1 cellular context compared by ENCODE assay signal in the genomic region with DNA sequence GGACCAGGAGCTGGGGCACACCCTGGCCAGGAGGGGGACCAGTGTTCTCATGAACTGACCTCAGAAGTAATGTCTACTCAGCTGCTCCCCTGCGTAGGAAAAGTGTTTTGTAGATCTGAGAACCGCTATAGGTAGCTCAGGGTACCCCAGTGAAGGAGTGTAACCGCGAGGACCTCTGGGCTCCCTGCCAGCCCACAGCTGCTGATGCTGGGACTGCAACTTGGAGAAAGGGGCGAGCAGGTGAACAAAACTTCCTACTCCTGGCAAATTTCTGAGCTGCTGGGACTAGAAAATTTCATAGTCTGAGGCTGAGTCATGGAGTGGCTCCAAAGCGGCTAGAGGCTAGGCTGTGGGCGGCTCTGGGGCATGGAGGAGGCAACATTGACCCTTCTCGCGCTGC.
TF ChIP-seq lines count a peak whose summit lies in the region.

No MANE protein-coding gene starts in this region.

TF ChIP-seq in SK-N-SH, 30 proteins besides CTCF, POLR2A, EP300 and RAD21 (continued from another document):
- TF ChIP-seq, protein P1, sequence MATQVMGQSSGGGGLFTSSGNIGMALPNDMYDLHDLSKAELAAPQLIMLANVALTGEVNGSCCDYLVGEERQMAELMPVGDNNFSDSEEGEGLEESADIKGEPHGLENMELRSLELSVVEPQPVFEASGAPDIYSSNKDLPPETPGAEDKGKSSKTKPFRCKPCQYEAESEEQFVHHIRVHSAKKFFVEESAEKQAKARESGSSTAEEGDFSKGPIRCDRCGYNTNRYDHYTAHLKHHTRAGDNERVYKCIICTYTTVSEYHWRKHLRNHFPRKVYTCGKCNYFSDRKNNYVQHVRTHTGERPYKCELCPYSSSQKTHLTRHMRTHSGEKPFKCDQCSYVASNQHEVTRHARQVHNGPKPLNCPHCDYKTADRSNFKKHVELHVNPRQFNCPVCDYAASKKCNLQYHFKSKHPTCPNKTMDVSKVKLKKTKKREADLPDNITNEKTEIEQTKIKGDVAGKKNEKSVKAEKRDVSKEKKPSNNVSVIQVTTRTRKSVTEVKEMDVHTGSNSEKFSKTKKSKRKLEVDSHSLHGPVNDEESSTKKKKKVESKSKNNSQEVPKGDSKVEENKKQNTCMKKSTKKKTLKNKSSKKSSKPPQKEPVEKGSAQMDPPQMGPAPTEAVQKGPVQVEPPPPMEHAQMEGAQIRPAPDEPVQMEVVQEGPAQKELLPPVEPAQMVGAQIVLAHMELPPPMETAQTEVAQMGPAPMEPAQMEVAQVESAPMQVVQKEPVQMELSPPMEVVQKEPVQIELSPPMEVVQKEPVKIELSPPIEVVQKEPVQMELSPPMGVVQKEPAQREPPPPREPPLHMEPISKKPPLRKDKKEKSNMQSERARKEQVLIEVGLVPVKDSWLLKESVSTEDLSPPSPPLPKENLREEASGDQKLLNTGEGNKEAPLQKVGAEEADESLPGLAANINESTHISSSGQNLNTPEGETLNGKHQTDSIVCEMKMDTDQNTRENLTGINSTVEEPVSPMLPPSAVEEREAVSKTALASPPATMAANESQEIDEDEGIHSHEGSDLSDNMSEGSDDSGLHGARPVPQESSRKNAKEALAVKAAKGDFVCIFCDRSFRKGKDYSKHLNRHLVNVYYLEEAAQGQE (IDR thresholded peaks at IDR 0.05; ENCODE audit: low read depth, low read length) = no peak
- no peak for TF ChIP-seq MEF2A (IDR thresholded peaks at IDR 0.05; ENCODE audit: borderline replicate concordance, low read depth)
- TF ChIP-seq, protein P2, sequence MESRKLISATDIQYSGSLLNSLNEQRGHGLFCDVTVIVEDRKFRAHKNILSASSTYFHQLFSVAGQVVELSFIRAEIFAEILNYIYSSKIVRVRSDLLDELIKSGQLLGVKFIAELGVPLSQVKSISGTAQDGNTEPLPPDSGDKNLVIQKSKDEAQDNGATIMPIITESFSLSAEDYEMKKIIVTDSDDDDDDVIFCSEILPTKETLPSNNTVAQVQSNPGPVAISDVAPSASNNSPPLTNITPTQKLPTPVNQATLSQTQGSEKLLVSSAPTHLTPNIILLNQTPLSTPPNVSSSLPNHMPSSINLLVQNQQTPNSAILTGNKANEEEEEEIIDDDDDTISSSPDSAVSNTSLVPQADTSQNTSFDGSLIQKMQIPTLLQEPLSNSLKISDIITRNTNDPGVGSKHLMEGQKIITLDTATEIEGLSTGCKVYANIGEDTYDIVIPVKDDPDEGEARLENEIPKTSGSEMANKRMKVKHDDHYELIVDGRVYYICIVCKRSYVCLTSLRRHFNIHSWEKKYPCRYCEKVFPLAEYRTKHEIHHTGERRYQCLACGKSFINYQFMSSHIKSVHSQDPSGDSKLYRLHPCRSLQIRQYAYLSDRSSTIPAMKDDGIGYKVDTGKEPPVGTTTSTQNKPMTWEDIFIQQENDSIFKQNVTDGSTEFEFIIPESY (IDR thresholded peaks at IDR 0.05; ENCODE audit: borderline replicate concordance, low read depth) = no peak
- TF ChIP-seq EZH2phosphoT487 (IDR thresholded peaks at IDR 0.05; ENCODE audit: borderline replicate concordance, low read depth) = no peak
- TF ChIP-seq GABPA (IDR thresholded peaks at IDR 0.05; ENCODE audit: low read depth) = no peak
- no peak for TF ChIP-seq NRF1 (IDR thresholded peaks at IDR 0.05; ENCODE audit: low read depth, low read length)
- TF ChIP-seq ELF1 (IDR thresholded peaks at IDR 0.05) = no peak
- TF ChIP-seq FOXJ3 (CRISPR knock-in tag; IDR thresholded peaks at IDR 0.05) = no peak
- TF ChIP-seq NFIC (IDR thresholded peaks at IDR 0.05; ENCODE audit: borderline replicate concordance) = peak; percentile 26; the same call in 1 of the 2 replicates
- TF ChIP-seq GATA2 (CRISPR knock-in tag; IDR thresholded peaks at IDR 0.05) = no peak
- TF ChIP-seq TEAD4 (IDR thresholded peaks at IDR 0.05; ENCODE audit: borderline replicate concordance, insufficient read depth) = no peak
- 0 out of 2 replicates have a peak, but pooled peaks have one; percentile 36 for TF ChIP-seq JUND (IDR thresholded peaks at IDR 0.05)
- no peak for TF ChIP-seq RXRA (IDR thresholded peaks at IDR 0.05; ENCODE audit: borderline replicate concordance, low read depth)
- no peak for TF ChIP-seq CHD2 (IDR thresholded peaks at IDR 0.05; ENCODE audit: low read length, partially characterized antibody)
- no peak for TF ChIP-seq RCOR1 (IDR thresholded peaks at IDR 0.05; ENCODE audit: low read length)
- TF ChIP-seq SIN3A (IDR thresholded peaks at IDR 0.05; ENCODE audit: borderline replicate concordance, low read depth, low read length) = no peak
